In genomic region chr19:15181394-15181793, GRCh38 we compare ENCODE assay signal across 20 cellular contexts. TPM values are rescaled to one million over a fixed set of nuclear protein-coding genes. Genes with fewer than 3 reads are reported as not detected.
DNase-seq lines count a peak whose midpoint lies in the region; ATAC-seq and TF ChIP-seq lines count a peak whose summit lies in the region.
"Had no signal": no experiment of that assay in that cellular context is flagged by ENCODE, and none has a peak within 500 bp of the region (broad histone marks: within the 10 kb centered on the region; RNA-seq: fewer than 3 reads in every experiment).

No MANE protein-coding gene starts in this region.

- no peaks in the 10 kb centered on the region for H3K36me3 ChIP-seq in BE2C
- peaks cover 11% of the 10 kb centered on the region; the same call in 1 of the 2 replicates for H3K36me3 ChIP-seq in ES-I3 (ENCODE audit: insufficient read depth, low read length)

- H3K27ac Mint-ChIP-seq in type B pancreatic cell = no peak overlapping the region
- H3K27ac Mint-ChIP-seq: activated naive CD4-positive, alpha-beta T cell treated with anti-CD3 and anti-CD28 coated beads, Interleukin-2, amount 10 ng/mL, durations not matched to agents 7 days and 5 days had no signal

- peaks cover 15% of the 10 kb centered on the region for H3K36me3 Mint-ChIP-seq in type B pancreatic cell
- H3K36me3 Mint-ChIP-seq: activated naive CD4-positive, alpha-beta T cell treated with anti-CD3 and anti-CD28 coated beads, Interleukin-2, amount 10 ng/mL, durations not matched to agents 7 days and 5 days had no signal

- H3K9ac ChIP-seq in ES-I3 (ENCODE audit: low read depth, low read length) = peak overlapping the region; percentile 45; the same call in 1 of the 2 replicates
- H3K9ac ChIP-seq: BLaER1 had no signal

- DNase-seq in BE2C (no peak), NCI-H526 treated with DMSO at 0.1 percent for 48 hours (lab: John Stamatoyannopoulos, UW) (peak; percentile 51), left colon (peak in 1 of 2 donors; percentile 21), HuH-7 (ENCODE audit: low spot score) (no peak), erythroblast (lab: John Stamatoyannopoulos, UW) (no peak), type B pancreatic cell (ENCODE audit: extremely low spot score, unreplicated experiment) (no peak), KBM-7 (no peak)
- DNase-seq: activated CD4-positive, alpha-beta T cell treated with anti-CD3 and anti-CD28 coated beads, Interleukin-2, amount 50 U/mL, for 1 hour; activated naive CD4-positive, alpha-beta T cell treated with anti-CD3 and anti-CD28 coated beads, Interleukin-2, amount 10 ng/mL, durations not matched to agents 7 days and 5 days; activated T-cell treated with anti-CD3 and anti-CD28 coated beads for 4 hours; esophagus squamous epithelium; GOT3; SJCRH30 had no signal

- intact Hi-C loops in left colon (cut with DNase I, micrococcal nuclease) = loop anchor here in 1 of 2 donors (10.0 kb wide), 1 partner anchor 373 kb away; no protein-coding TSS in a partner anchor

- H3K4me3 Mint-ChIP-seq in type B pancreatic cell = no peak overlapping the region
- H3K4me3 Mint-ChIP-seq: activated naive CD4-positive, alpha-beta T cell treated with anti-CD3 and anti-CD28 coated beads, Interleukin-2, amount 10 ng/mL, durations not matched to agents 7 days and 5 days; neural crest cell had no signal

- peaks cover 6% of the 10 kb centered on the region; the same call in 1 of the 2 replicates for H3K27me3 ChIP-seq in BE2C
- H3K27me3 ChIP-seq: BLaER1, body of pancreas, SJCRH30 had no signal

- H3K9me3 Mint-ChIP-seq in type B pancreatic cell = no peaks in the 10 kb centered on the region
- H3K9me3 Mint-ChIP-seq: activated naive CD4-positive, alpha-beta T cell treated with anti-CD3 and anti-CD28 coated beads, Interleukin-2, amount 10 ng/mL, durations not matched to agents 7 days and 5 days; neural crest cell had no signal

- TF ChIP-seq CTCF in BE2C (IDR thresholded peaks at IDR 0.05; ENCODE audit: low read depth, low read length) (no peak), type B pancreatic cell (conservative IDR thresholded peaks at IDR 0.05) (no peak)

- ATAC-seq in left colon = peak; percentile 53

- TF ChIP-seq POLR2A in erythroblast (IDR thresholded peaks at IDR 0.05; ENCODE audit: low read length) = no peak

- H3K4me1 Mint-ChIP-seq in type B pancreatic cell (ENCODE audit: unreplicated experiment) = peaks cover 5% of the 10 kb centered on the region

- H3K27me3 Mint-ChIP-seq in type B pancreatic cell = no peaks in the 10 kb centered on the region

- peak overlapping the region; percentile 68 for H3K4me3 ChIP-seq in BE2C (ENCODE audit: low read depth, low read length)
- H3K4me3 ChIP-seq: BLaER1, body of pancreas, SJCRH30 had no signal

- H3K9me3 ChIP-seq in BE2C (no peaks in the 10 kb centered on the region), ES-I3 (ENCODE audit: control insufficient read depth, insufficient read depth, low read length) (no peaks in the 10 kb centered on the region)
- H3K9me3 ChIP-seq: BLaER1, body of pancreas, esophagus squamous epithelium, SJCRH30 had no signal

- H3K4me1 ChIP-seq in BE2C (no peaks in the 10 kb centered on the region), ES-I3 (ENCODE audit: insufficient read depth, low read length) (peaks cover 8% of the 10 kb centered on the region; the same call in 1 of the 2 replicates)
- H3K4me1 ChIP-seq: SJCRH30 had no signal

- in situ Hi-C loops in KBM-7 (cut with MboI; ENCODE audit: low pct_unique_long_range_greater_than_20kb, low sequenced_read_pairs) = no loop called here

RNA-seq across cellular contexts. Expression of gene NOTCH3, which starts 19.4 kb away (rescaled TPM):
- polyA plus RNA-seq in BE2C (2012; ENCODE audit: insufficient read depth, insufficient read length, low read depth) = 0.36 TPM
- 10 to 100 TPM in 1 of 2 donors, 1 to 10 TPM in 1; 6.1 to 12.2 TPM for total RNA-seq in left colon
- total RNA-seq in type B pancreatic cell (ENCODE audit: low replicate concordance) = 119 and 139 TPM in 2 replicates

RNA-seq across cellular contexts. Expression of gene EPHX3, which starts 50.9 kb away (rescaled TPM):
- polyA plus RNA-seq in BE2C (2012; ENCODE audit: insufficient read depth, insufficient read length, low read depth) = not detected
- total RNA-seq in left colon (under 1 TPM; 0.39 to 0.58 TPM), type B pancreatic cell (ENCODE audit: low replicate concordance) (5.1 and 9.4 TPM in 2 replicates)
- total RNA-seq: body of pancreas, dermis microvascular lymphatic vessel endothelial cell, HT1080, M059J, SJCRH30 had no signal
